1 cellular context compared by ENCODE assay signal in the genomic region with DNA sequence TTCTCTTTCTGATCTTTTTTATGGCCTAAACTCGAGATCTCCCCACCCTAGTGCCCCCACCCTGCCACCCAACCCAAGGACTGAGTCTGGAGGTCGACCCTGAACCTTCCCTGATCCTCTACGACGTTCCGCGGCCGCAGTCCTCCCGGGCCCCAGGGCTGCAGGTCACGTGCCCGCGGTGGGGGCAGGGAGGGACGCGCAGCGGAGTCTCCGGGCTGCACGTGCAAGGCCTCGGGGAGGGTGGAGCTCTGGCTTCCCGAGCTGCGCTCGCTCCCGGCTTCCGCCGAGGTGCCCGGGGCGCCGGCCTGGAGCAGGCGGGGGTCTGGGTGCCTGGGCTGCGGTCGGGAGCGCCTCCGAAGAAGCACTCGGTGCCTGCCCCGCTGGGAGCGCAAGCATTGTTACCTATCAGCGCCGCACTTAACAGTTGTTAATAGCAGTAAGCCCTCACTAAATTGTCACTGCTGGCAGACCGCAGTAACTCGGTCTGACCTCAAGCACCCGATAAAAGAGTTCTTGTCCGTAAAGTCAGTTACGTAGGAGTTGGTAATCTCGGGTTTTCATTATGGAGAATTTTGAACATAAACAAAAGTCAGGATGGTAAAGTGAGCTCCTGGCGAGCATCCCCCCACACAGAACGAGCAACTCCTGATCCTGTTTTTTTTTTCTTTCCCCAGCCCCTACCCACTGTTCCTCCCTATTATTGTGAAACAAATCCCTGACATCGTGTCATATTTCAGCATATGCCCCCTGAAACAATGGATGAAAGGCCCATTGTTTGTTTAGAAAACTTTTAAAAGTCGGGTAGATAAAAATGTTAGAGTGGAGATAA.
A peak's percentile ranks its signal among the peaks of the same experiment; 100 is the strongest.
TF ChIP-seq lines count a peak whose summit lies in the region.

No MANE protein-coding gene starts in this region.

TF ChIP-seq in HepG2, 621 proteins besides CTCF, POLR2A, EP300 and RAD21 (continued from another document and continues in another):
- TF ChIP-seq DZIP1 (CRISPR knock-in tag; IDR thresholded peaks at IDR 0.05) (0 out of 2 replicates have a peak, but pooled peaks have one; percentile 23), ATRX (CRISPR knock-in tag; IDR thresholded peaks at IDR 0.05; ENCODE audit: borderline replicate concordance) (no peak), ZNF354B (CRISPR knock-in tag; IDR thresholded peaks at IDR 0.05) (no peak), NCOR1 (IDR thresholded peaks at IDR 0.05; ENCODE audit: borderline replicate concordance, low read length) (no peak), ZBTB42 (CRISPR knock-in tag; IDR thresholded peaks at IDR 0.05) (peak; percentile 77; the same call in 1 of the 2 replicates), NAIF1 (CRISPR knock-in tag; IDR thresholded peaks at IDR 0.05; ENCODE audit: borderline replicate concordance) (no peak; the same call in 1 of the 2 replicates), MEIS2 (CRISPR knock-in tag; IDR thresholded peaks at IDR 0.05) (peak; percentile 69; the same call in 1 of the 2 replicates), FUBP1 (CRISPR knock-in tag; IDR thresholded peaks at IDR 0.05; ENCODE audit: borderline replicate concordance) (no peak), ZNF234 (CRISPR knock-in tag; conservative IDR thresholded peaks at IDR 0.05) (no peak), TBL1XR1 (IDR thresholded peaks at IDR 0.05; ENCODE audit: borderline replicate concordance, low read length, partially characterized antibody) (no peak), ETV5 (CRISPR knock-in tag; IDR thresholded peaks at IDR 0.05; ENCODE audit: borderline replicate concordance) (peak; percentile 68), RFX1 (IDR thresholded peaks at IDR 0.05) (no peak), MAFF (IDR thresholded peaks at IDR 0.05; ENCODE audit: low read depth, low read length) (no peak), ZNF17 (CRISPR knock-in tag; IDR thresholded peaks at IDR 0.05) (no peak), ZFP36 (IDR thresholded peaks at IDR 0.05; ENCODE audit: borderline replicate concordance, low read depth, low read length, partially characterized antibody) (no peak), ZNF263 (CRISPR knock-in tag; IDR thresholded peaks at IDR 0.05) (peak; percentile 89), CCDC6 (CRISPR knock-in tag; IDR thresholded peaks at IDR 0.05) (peak; percentile 94), ATF7-NPFF (CRISPR knock-in tag; IDR thresholded peaks at IDR 0.05; ENCODE audit: low read depth) (peak; percentile 95), ZNF335 (CRISPR knock-in tag; IDR thresholded peaks at IDR 0.05) (peak; percentile 90), GTF3A (CRISPR knock-in tag; conservative IDR thresholded peaks at IDR 0.05) (no peak), ZNF24 (IDR thresholded peaks at IDR 0.05) (no peak), NFIB (CRISPR knock-in tag; IDR thresholded peaks at IDR 0.05; ENCODE audit: borderline replicate concordance) (no peak), ZEB1 (IDR thresholded peaks at IDR 0.05; ENCODE audit: insufficient replicate concordance, low read depth) (no peak), TMF1 (CRISPR knock-in tag; IDR thresholded peaks at IDR 0.05; ENCODE audit: low read depth) (peak; percentile 78; the same call in 1 of the 2 replicates), HNRNPK (IDR thresholded peaks at IDR 0.05; ENCODE audit: low read depth, low read length, poor library complexity, severe bottlenecking) (peak; percentile 55), ZNF431 (CRISPR knock-in tag; IDR thresholded peaks at IDR 0.05; ENCODE audit: borderline replicate concordance, low read depth) (peak; percentile 58; the same call in 1 of the 2 replicates), ZNF788 (CRISPR knock-in tag; IDR thresholded peaks at IDR 0.05; ENCODE audit: borderline replicate concordance) (peak; percentile 88; the same call in 1 of the 2 replicates), HINFP (CRISPR knock-in tag; IDR thresholded peaks at IDR 0.05; ENCODE audit: low read depth) (peak; percentile 64; the same call in 1 of the 2 replicates), JUNB (CRISPR knock-in tag; IDR thresholded peaks at IDR 0.05; ENCODE audit: borderline replicate concordance) (peak; percentile 65), ARID2 (CRISPR knock-in tag; IDR thresholded peaks at IDR 0.05; ENCODE audit: borderline replicate concordance) (peak; percentile 66; the same call in 1 of the 2 replicates), ZNF704 (CRISPR knock-in tag; IDR thresholded peaks at IDR 0.05; ENCODE audit: borderline replicate concordance) (peak; percentile 75; the same call in 1 of the 2 replicates), ZNF619 (CRISPR knock-in tag; IDR thresholded peaks at IDR 0.05) (peak; percentile 94; the same call in 1 of the 2 replicates), ISX (CRISPR knock-in tag; conservative IDR thresholded peaks at IDR 0.05) (peak; percentile 46; the same call in 1 of the 2 replicates)
- TF ChIP-seq, protein P1, sequence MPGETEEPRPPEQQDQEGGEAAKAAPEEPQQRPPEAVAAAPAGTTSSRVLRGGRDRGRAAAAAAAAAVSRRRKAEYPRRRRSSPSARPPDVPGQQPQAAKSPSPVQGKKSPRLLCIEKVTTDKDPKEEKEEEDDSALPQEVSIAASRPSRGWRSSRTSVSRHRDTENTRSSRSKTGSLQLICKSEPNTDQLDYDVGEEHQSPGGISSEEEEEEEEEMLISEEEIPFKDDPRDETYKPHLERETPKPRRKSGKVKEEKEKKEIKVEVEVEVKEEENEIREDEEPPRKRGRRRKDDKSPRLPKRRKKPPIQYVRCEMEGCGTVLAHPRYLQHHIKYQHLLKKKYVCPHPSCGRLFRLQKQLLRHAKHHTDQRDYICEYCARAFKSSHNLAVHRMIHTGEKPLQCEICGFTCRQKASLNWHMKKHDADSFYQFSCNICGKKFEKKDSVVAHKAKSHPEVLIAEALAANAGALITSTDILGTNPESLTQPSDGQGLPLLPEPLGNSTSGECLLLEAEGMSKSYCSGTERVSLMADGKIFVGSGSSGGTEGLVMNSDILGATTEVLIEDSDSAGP (CRISPR knock-in tag; IDR thresholded peaks at IDR 0.05; ENCODE audit: borderline replicate concordance), result peak; percentile 73
- TF ChIP-seq, protein P2, sequence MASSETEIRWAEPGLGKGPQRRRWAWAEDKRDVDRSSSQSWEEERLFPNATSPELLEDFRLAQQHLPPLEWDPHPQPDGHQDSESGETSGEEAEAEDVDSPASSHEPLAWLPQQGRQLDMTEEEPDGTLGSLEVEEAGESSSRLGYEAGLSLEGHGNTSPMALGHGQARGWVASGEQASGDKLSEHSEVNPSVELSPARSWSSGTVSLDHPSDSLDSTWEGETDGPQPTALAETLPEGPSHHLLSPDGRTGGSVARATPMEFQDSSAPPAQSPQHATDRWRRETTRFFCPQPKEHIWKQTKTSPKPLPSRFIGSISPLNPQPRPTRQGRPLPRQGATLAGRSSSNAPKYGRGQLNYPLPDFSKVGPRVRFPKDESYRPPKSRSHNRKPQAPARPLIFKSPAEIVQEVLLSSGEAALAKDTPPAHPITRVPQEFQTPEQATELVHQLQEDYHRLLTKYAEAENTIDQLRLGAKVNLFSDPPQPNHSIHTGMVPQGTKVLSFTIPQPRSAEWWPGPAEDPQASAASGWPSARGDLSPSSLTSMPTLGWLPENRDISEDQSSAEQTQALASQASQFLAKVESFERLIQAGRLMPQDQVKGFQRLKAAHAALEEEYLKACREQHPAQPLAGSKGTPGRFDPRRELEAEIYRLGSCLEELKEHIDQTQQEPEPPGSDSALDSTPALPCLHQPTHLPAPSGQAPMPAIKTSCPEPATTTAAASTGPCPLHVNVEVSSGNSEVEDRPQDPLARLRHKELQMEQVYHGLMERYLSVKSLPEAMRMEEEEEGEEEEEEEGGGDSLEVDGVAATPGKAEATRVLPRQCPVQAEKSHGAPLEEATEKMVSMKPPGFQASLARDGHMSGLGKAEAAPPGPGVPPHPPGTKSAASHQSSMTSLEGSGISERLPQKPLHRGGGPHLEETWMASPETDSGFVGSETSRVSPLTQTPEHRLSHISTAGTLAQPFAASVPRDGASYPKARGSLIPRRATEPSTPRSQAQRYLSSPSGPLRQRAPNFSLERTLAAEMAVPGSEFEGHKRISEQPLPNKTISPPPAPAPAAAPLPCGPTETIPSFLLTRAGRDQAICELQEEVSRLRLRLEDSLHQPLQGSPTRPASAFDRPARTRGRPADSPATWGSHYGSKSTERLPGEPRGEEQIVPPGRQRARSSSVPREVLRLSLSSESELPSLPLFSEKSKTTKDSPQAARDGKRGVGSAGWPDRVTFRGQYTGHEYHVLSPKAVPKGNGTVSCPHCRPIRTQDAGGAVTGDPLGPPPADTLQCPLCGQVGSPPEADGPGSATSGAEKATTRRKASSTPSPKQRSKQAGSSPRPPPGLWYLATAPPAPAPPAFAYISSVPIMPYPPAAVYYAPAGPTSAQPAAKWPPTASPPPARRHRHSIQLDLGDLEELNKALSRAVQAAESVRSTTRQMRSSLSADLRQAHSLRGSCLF (CRISPR knock-in tag; IDR thresholded peaks at IDR 0.05; ENCODE audit: borderline replicate concordance), result no peak
- TF ChIP-seq, protein P3, sequence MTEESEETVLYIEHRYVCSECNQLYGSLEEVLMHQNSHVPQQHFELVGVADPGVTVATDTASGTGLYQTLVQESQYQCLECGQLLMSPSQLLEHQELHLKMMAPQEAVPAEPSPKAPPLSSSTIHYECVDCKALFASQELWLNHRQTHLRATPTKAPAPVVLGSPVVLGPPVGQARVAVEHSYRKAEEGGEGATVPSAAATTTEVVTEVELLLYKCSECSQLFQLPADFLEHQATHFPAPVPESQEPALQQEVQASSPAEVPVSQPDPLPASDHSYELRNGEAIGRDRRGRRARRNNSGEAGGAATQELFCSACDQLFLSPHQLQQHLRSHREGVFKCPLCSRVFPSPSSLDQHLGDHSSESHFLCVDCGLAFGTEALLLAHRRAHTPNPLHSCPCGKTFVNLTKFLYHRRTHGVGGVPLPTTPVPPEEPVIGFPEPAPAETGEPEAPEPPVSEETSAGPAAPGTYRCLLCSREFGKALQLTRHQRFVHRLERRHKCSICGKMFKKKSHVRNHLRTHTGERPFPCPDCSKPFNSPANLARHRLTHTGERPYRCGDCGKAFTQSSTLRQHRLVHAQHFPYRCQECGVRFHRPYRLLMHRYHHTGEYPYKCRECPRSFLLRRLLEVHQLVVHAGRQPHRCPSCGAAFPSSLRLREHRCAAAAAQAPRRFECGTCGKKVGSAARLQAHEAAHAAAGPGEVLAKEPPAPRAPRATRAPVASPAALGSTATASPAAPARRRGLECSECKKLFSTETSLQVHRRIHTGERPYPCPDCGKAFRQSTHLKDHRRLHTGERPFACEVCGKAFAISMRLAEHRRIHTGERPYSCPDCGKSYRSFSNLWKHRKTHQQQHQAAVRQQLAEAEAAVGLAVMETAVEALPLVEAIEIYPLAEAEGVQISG (CRISPR knock-in tag; IDR thresholded peaks at IDR 0.05), result peak; percentile 87
- TF ChIP-seq, protein P4, sequence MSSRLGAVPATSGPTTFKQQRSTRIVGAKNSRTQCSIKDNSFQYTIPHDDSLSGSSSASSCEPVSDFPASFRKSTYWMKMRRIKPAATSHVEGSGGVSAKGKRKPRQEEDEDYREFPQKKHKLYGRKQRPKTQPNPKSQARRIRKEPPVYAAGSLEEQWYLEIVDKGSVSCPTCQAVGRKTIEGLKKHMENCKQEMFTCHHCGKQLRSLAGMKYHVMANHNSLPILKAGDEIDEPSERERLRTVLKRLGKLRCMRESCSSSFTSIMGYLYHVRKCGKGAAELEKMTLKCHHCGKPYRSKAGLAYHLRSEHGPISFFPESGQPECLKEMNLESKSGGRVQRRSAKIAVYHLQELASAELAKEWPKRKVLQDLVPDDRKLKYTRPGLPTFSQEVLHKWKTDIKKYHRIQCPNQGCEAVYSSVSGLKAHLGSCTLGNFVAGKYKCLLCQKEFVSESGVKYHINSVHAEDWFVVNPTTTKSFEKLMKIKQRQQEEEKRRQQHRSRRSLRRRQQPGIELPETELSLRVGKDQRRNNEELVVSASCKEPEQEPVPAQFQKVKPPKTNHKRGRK (CRISPR knock-in tag; IDR thresholded peaks at IDR 0.05), result 0 out of 2 replicates have a peak, but pooled peaks have one; percentile 34
